8 cellular contexts compared by ENCODE assay signal in the genomic region with DNA sequence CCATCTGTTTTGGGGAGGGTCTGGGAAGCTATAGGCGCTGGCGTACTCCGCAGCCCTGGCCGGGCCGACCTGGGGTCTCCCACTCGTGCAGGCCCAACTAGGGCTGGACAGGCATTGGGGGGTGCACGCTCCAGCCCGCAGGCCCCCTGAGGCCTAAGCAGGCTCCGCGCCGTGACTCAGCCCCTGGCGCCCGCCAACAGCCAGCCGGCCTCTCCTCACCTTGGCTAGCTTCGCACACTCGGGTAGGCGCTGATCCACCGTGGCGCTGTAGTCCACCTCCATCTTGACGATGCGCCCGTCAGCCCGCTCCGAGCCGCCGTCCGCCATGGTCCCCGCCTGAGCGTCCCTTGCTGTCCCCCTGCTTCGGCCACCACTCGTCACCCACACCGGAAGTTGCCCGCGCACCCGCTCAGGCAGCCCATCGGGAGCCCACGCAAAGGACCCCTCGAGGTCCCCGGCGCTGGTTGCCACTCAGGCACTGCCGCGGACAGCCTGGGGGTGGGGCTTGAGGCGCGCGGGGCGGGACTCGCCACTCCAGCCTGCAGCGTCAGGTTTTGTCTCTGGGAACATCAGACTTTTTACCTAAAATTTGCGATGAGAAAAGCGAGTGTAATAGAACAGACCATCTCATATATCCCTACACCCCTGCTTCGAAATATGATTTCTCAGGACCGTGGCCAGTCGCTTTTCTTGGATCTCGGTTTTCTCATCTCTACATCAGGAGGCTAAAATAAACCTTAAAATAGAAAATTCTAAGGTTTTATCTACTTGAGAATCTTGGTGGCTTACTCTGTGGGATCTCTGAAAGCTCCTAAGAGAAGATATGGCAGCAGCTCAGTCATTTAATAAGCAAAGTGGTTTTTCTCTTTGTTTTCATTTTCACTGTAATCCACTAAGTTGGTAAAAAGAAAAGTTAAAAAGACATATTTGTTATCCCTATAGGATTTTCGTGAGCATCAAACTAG. TPM values are rescaled to one million over a fixed set of nuclear protein-coding genes. Genes with fewer than 3 reads are reported as not detected.
DNase-seq lines count a peak whose midpoint lies in the region; TF ChIP-seq lines count a peak whose summit lies in the region.

A gene (minus strand): TSS at position 385 of the 965 bp plus-strand sequence. CDS start 58 bp downstream, at position 327.

- CTCF ChIA-PET in HEK293T (lab: Yijun Ruan, JAX), result interaction anchor here (1.3 to 2.2 kb wide), 3 partner anchors 8 to 12 kb away, joined by 3 to 7 read pairs (median 5); no protein-coding TSS in a partner anchor
- CTCF ChIA-PET in activated naive CD4-positive, alpha-beta T cell treated with anti-CD3 and anti-CD28 coated beads, Interleukin-2, amount 10 ng/mL, durations not matched to agents 7 days and 5 days (lab: Charles Lee), result interaction anchor here (0.9 to 4.7 kb wide), 2 partner anchors 9 to 109 kb away, joined by 3 to 33 read pairs; no protein-coding TSS in a partner anchor

- peak within 1 kb of the TSS; percentile 96 for H3K4me3 Mint-ChIP-seq in activated naive CD4-positive, alpha-beta T cell treated with anti-CD3 and anti-CD28 coated beads, Interleukin-2, amount 10 ng/mL, durations not matched to agents 7 days and 5 days

- H3K27me3 ChIP-seq in suprapubic skin, result no peaks in the 10 kb centered on the region

- peak within 1 kb of the TSS; percentile 98 for H3K9ac ChIP-seq in SK-N-MC (ENCODE audit: insufficient read length)

- TF ChIP-seq EP300 in suprapubic skin (IDR thresholded peaks at IDR 0.05), result no peak

- H3K36me3 Mint-ChIP-seq in activated naive CD4-positive, alpha-beta T cell treated with anti-CD3 and anti-CD28 coated beads, Interleukin-2, amount 10 ng/mL, durations not matched to agents 7 days and 5 days, result peaks cover 26% of the 10 kb centered on the region

- WGBS in suprapubic skin, result 3% methylated on average over 36 of the region's 55 CpGs

- POLR2A ChIA-PET in HEK293T (lab: Yijun Ruan, JAX), result interaction anchor here (1.2 to 1.5 kb wide), 3 partner anchors 13 to 321 kb away, joined by 3 to 6 read pairs (median 4); no protein-coding TSS in a partner anchor

- no peak for TF ChIP-seq CTCF in suprapubic skin (IDR thresholded peaks at IDR 0.05)

- peaks cover 37% of the 10 kb centered on the region for H3K4me1 ChIP-seq in suprapubic skin

- H3K27me3 Mint-ChIP-seq in activated naive CD4-positive, alpha-beta T cell treated with anti-CD3 and anti-CD28 coated beads, Interleukin-2, amount 10 ng/mL, durations not matched to agents 7 days and 5 days, result no peaks in the 10 kb centered on the region

- peak within 1 kb of the TSS; percentile 92 for H3K27ac Mint-ChIP-seq in activated naive CD4-positive, alpha-beta T cell treated with anti-CD3 and anti-CD28 coated beads, Interleukin-2, amount 10 ng/mL, durations not matched to agents 7 days and 5 days

- H3K9me3 ChIP-seq in SK-N-MC (ENCODE audit: low read depth, low read length), result no peaks in the 10 kb centered on the region
- no peaks in the 10 kb centered on the region for H3K9me3 ChIP-seq in suprapubic skin

- DNase-seq in GM04504 (ENCODE audit: low read depth) (peak; percentile 81), HEK293T (ENCODE audit: extremely low spot score) (peak; percentile 94), NAMALWA (ENCODE audit: low spot score) (peak; percentile 91), SK-N-MC (ENCODE audit: low read depth, low spot score) (no peak), germinal center (ENCODE audit: low spot score) (peak; percentile 93), occipital lobe (lab: John Stamatoyannopoulos, UW) (peak; percentile 91), suprapubic skin (ENCODE audit: low spot score in 2 of 2) (peak; percentile 96 to 97)
- peak; percentile 94 for DNase-seq in activated naive CD4-positive, alpha-beta T cell treated with anti-CD3 and anti-CD28 coated beads, Interleukin-2, amount 10 ng/mL, durations not matched to agents 7 days and 5 days

- H3K4me3 ChIP-seq in SK-N-MC (peak within 1 kb of the TSS; percentile 98), suprapubic skin (peak within 1 kb of the TSS; percentile 96)

- peaks cover 18% of the 10 kb centered on the region for H3K36me3 ChIP-seq in SK-N-MC (ENCODE audit: insufficient read depth, low read length)
- peaks cover 3% of the 10 kb centered on the region for H3K36me3 ChIP-seq in suprapubic skin

- H3K27ac ChIP-seq in SK-N-MC (peak within 1 kb of the TSS; percentile 82), suprapubic skin (peak within 1 kb of the TSS; percentile 96)

- peaks cover 52% of the 10 kb centered on the region for H3K4me1 Mint-ChIP-seq in activated naive CD4-positive, alpha-beta T cell treated with anti-CD3 and anti-CD28 coated beads, Interleukin-2, amount 10 ng/mL, durations not matched to agents 7 days and 5 days

- peak; percentile 52 to 79 for TF ChIP-seq POLR2A in suprapubic skin (IDR thresholded peaks at IDR 0.05)

- H3K9me3 Mint-ChIP-seq in activated naive CD4-positive, alpha-beta T cell treated with anti-CD3 and anti-CD28 coated beads, Interleukin-2, amount 10 ng/mL, durations not matched to agents 7 days and 5 days, result no peaks in the 10 kb centered on the region

TF ChIP-seq in HEK293T, 16 proteins besides CTCF, POLR2A, EP300 and RAD21:
- TF ChIP-seq BHLHE40 (IDR thresholded peaks at IDR 0.05; ENCODE audit: borderline replicate concordance), result no peak
- TF ChIP-seq ELF4 (IDR thresholded peaks at IDR 0.05), result peak; percentile 85
- TF ChIP-seq, protein P1, sequence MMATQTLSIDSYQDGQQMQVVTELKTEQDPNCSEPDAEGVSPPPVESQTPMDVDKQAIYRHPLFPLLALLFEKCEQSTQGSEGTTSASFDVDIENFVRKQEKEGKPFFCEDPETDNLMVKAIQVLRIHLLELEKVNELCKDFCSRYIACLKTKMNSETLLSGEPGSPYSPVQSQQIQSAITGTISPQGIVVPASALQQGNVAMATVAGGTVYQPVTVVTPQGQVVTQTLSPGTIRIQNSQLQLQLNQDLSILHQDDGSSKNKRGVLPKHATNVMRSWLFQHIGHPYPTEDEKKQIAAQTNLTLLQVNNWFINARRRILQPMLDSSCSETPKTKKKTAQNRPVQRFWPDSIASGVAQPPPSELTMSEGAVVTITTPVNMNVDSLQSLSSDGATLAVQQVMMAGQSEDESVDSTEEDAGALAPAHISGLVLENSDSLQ (IDR thresholded peaks at IDR 0.05), result peak; percentile 33; the same call in 1 of the 2 replicates
- TF ChIP-seq HDGF (IDR thresholded peaks at IDR 0.05; ENCODE audit: borderline replicate concordance), result no peak
- no peak for TF ChIP-seq FOXK2 (IDR thresholded peaks at IDR 0.05)
- TF ChIP-seq CTBP1 (IDR thresholded peaks at IDR 0.05; ENCODE audit: borderline replicate concordance), result no peak

RNA-seq across cellular contexts. Expression of the gene that starts here (rescaled TPM):
- total RNA-seq in occipital lobe, result 53.5 TPM
- total RNA-seq in suprapubic skin, result 10 to 100 TPM; 25.0 to 31.4 (median 27.8) TPM
